In genomic region chr1:87221008-87221407, GRCh38 we compare ENCODE assay signal across 22 cellular contexts.
A peak's percentile ranks its signal among the peaks of the same experiment; 100 is the strongest.
DNase-seq lines count a peak whose midpoint lies in the region; ATAC-seq, FAIRE-seq and TF ChIP-seq lines count a peak whose summit lies in the region.
"Had no signal": no experiment of that assay in that cellular context is flagged by ENCODE, and none has a peak within 500 bp of the region (broad histone marks: within the 10 kb centered on the region; RNA-seq: fewer than 3 reads in every experiment).

No MANE protein-coding gene starts in this region.

- H3K4me3 ChIP-seq in astrocyte (ENCODE audit: insufficient read depth, low read depth, low read length) (no peak overlapping the region), keratinocyte (ENCODE audit: control insufficient read depth in 2 of 3, extremely low read depth in 1 of 3, insufficient read depth in 2 of 3, low read depth in 1 of 3, low read length in 3 of 3) (no peak overlapping the region), esophagus squamous epithelium (no peak overlapping the region), upper lobe of left lung (no peak overlapping the region), vagina (no peak overlapping the region)
- H3K4me3 ChIP-seq: A549, GM23248 had no signal

- H2AFZ ChIP-seq in astrocyte (ENCODE audit: low read depth, low read length) (no peak overlapping the region), keratinocyte (ENCODE audit: control insufficient read depth, low read length) (peak overlapping the region; percentile 81)
- H2AFZ ChIP-seq: GM23248 had no signal

- peak overlapping the region; percentile 18 for H3K27ac ChIP-seq in astrocyte (ENCODE audit: low read depth, low read length)
- H3K27ac ChIP-seq in keratinocyte (ENCODE audit: control insufficient read depth, insufficient read depth, low read length), result peak overlapping the region; percentile 79
- H3K27ac ChIP-seq in esophagus squamous epithelium, result no peak overlapping the region
- H3K27ac ChIP-seq in upper lobe of left lung, result no peak overlapping the region
- no peak overlapping the region for H3K27ac ChIP-seq in vagina
- H3K27ac ChIP-seq: A549, GM23248 had no signal

- H3K9ac ChIP-seq in astrocyte (ENCODE audit: low read length) (no peak overlapping the region), keratinocyte (ENCODE audit: control insufficient read depth, extremely low read depth, insufficient read depth, low read length) (peak overlapping the region; percentile 39)
- H3K9ac ChIP-seq: GM23248 had no signal

- peaks cover 1% of the 10 kb centered on the region for H3K9me3 Mint-ChIP-seq in astrocyte (ENCODE audit: unreplicated experiment)
- H3K9me3 Mint-ChIP-seq: CD4-positive, alpha-beta T cell had no signal

- intact Hi-C loops in esophagus squamous epithelium (cut with DNase I), result no loop called here
- intact Hi-C loops in vagina (cut with DNase I), result no loop called here

- H3K79me2 ChIP-seq in astrocyte (ENCODE audit: insufficient read depth, low read length) (no peaks in the 10 kb centered on the region), keratinocyte (ENCODE audit: control insufficient read depth, insufficient read depth, low read length) (no peaks in the 10 kb centered on the region)

- TF ChIP-seq POLR2A in esophagus squamous epithelium (IDR thresholded peaks at IDR 0.05) (no peak), upper lobe of left lung (IDR thresholded peaks at IDR 0.05) (no peak), vagina (IDR thresholded peaks at IDR 0.05) (no peak)

- H3K4me1 ChIP-seq in astrocyte (ENCODE audit: insufficient read depth, low read length), result peaks cover 20% of the 10 kb centered on the region
- peaks cover 48% of the 10 kb centered on the region for H3K4me1 ChIP-seq in keratinocyte (ENCODE audit: control insufficient read depth, extremely low read depth, insufficient read depth, low read length)
- H3K4me1 ChIP-seq in esophagus squamous epithelium, result peaks cover 0 to 8% (median under 1%) of the 10 kb centered on the region in 3 donors
- peaks cover 0 to 8% (median 1%) of the 10 kb centered on the region in 4 donors for H3K4me1 ChIP-seq in upper lobe of left lung
- H3K4me1 ChIP-seq in vagina, result no peaks in the 10 kb centered on the region

- peaks cover 2% of the 10 kb centered on the region for H3K4me1 Mint-ChIP-seq in astrocyte (ENCODE audit: low read depth, unreplicated experiment)

- dilution Hi-C loops in keratinocyte (cut with MboI; ENCODE audit: extremely low pct_ligation_motif_present, low sequenced_read_pairs), result no loop called here

- WGBS in esophagus squamous epithelium, 2 donors, result 95 to 100% methylated on average over 1 of the region's 1 CpG
- WGBS in upper lobe of left lung, 2 donors, result 93 to 96% methylated on average over 1 of the region's 1 CpG

- no peak overlapping the region for H3K27ac Mint-ChIP-seq in astrocyte (ENCODE audit: unreplicated experiment)
- H3K27ac Mint-ChIP-seq: CD4-positive, alpha-beta T cell had no signal

- no peaks in the 10 kb centered on the region for H4K20me1 ChIP-seq in astrocyte (ENCODE audit: insufficient read depth, low read length)
- H4K20me1 ChIP-seq in keratinocyte (ENCODE audit: control insufficient read depth, extremely low read depth, insufficient read depth, low read length), result no peaks in the 10 kb centered on the region

- no peak for TF ChIP-seq EP300 in upper lobe of left lung (IDR thresholded peaks at IDR 0.05)

- H3K9me1 ChIP-seq in keratinocyte (ENCODE audit: control insufficient read depth, extremely low read depth, insufficient read depth, low read length), result no peaks in the 10 kb centered on the region

- H3K36me3 ChIP-seq in astrocyte (ENCODE audit: insufficient read depth, low read length), result no peaks in the 10 kb centered on the region
- H3K36me3 ChIP-seq in keratinocyte (ENCODE audit: control insufficient read depth in 2 of 2, extremely low read depth in 1 of 2, insufficient read depth in 2 of 2, low read length in 2 of 2), result no peaks in the 10 kb centered on the region
- no peaks in the 10 kb centered on the region for H3K36me3 ChIP-seq in esophagus squamous epithelium
- no peaks in the 10 kb centered on the region for H3K36me3 ChIP-seq in upper lobe of left lung
- H3K36me3 ChIP-seq in vagina, result no peaks in the 10 kb centered on the region

- no peak for ATAC-seq in upper lobe of left lung (ENCODE audit: low FRiP score in 2 of 2)
- ATAC-seq: A549, HCT116 had no signal

- H3K27me3 ChIP-seq in astrocyte (ENCODE audit: insufficient read depth, low read length) (no peaks in the 10 kb centered on the region), keratinocyte (ENCODE audit: control insufficient read depth, extremely low read depth, insufficient read depth, low read length) (no peaks in the 10 kb centered on the region), esophagus squamous epithelium (no peaks in the 10 kb centered on the region), upper lobe of left lung (no peaks in the 10 kb centered on the region), vagina (no peaks in the 10 kb centered on the region)

- peaks cover 1% of the 10 kb centered on the region for H3K27me3 Mint-ChIP-seq in astrocyte (ENCODE audit: low read depth, unreplicated experiment)
- H3K27me3 Mint-ChIP-seq: CD4-positive, alpha-beta T cell had no signal

- DNase-seq in Daoy (ENCODE audit: low read depth), result peak; percentile 41
- DNase-seq in M059J (ENCODE audit: low read depth), result peak; percentile 68
- DNase-seq in astrocyte (ENCODE audit: low read depth), result peak; percentile 47
- no peak for DNase-seq in keratinocyte (ENCODE audit: low read depth, low spot score)
- DNase-seq in NCI-H2171 treated with DMSO at 0.1 percent for 48 hours (lab: John Stamatoyannopoulos, UW), result no peak
- DNase-seq in esophagus squamous epithelium (lab: John Stamatoyannopoulos, UW), result no peak
- DNase-seq in upper lobe of left lung, result no peak
- DNase-seq in vagina (ENCODE audit: extremely low spot score in 2 of 2), result no peak
- DNase-seq: CD4-positive, alpha-beta T cell; DMS153; GM23248; Kasumi-1; NCI-H1105 treated with DMSO at 0.1 percent for 48 hours; NCI-H1694 treated with DMSO at 0.1 percent for 48 hours; NCI-H510A; NCI-H748 treated with DMSO at 0.1 percent for 48 hours; NK-92 treated with Interleukin-12 subunit alpha and Interleukin-12 subunit beta, amount 100 ng/mL, for 24 hours; SIG-M5 had no signal

- no peak for FAIRE-seq in astrocyte (lab: Jason Lieb, UNC)
- peak; percentile 51 for FAIRE-seq in keratinocyte (lab: Jason Lieb, UNC)
- FAIRE-seq: A549, G401.6, GM19239 had no signal

- no peak overlapping the region for H3K4me2 ChIP-seq in astrocyte (ENCODE audit: low read length)
- peak overlapping the region; percentile 19 for H3K4me2 ChIP-seq in keratinocyte (ENCODE audit: control insufficient read depth, extremely low read depth, insufficient read depth, low read depth, low read length)
- H3K4me2 ChIP-seq: A549 had no signal

- H3K4me3 Mint-ChIP-seq in astrocyte (ENCODE audit: unreplicated experiment), result no peak overlapping the region
- H3K4me3 Mint-ChIP-seq: CD4-positive, alpha-beta T cell had no signal

- TF ChIP-seq CTCF in astrocyte (IDR thresholded peaks at IDR 0.05; ENCODE audit: insufficient read depth, low read depth, low read length), result no peak
- TF ChIP-seq CTCF in keratinocyte (optimal IDR thresholded peaks at IDR 0.05 in 1 of 3, IDR thresholded peaks at IDR 0.05 in 1 of 3, conservative IDR thresholded peaks at IDR 0.05 in 1 of 3; ENCODE audit: extremely low read depth in 1 of 3, insufficient read depth in 2 of 3, low read length in 3 of 3), result no peak
- no peak for TF ChIP-seq CTCF in esophagus squamous epithelium (IDR thresholded peaks at IDR 0.05)
- TF ChIP-seq CTCF in upper lobe of left lung (IDR thresholded peaks at IDR 0.05), result no peak
- TF ChIP-seq CTCF in vagina (IDR thresholded peaks at IDR 0.05), result no peak

- H3K36me3 Mint-ChIP-seq in astrocyte (ENCODE audit: low read depth, unreplicated experiment), result no peaks in the 10 kb centered on the region

- H3K9me3 ChIP-seq in astrocyte (ENCODE audit: insufficient read depth, low read depth, low read length), result no peaks in the 10 kb centered on the region
- no peaks in the 10 kb centered on the region for H3K9me3 ChIP-seq in keratinocyte (ENCODE audit: control insufficient read depth, low read depth, low read length)
- peaks cover 0 to 4% (median 0%) of the 10 kb centered on the region in 3 donors for H3K9me3 ChIP-seq in esophagus squamous epithelium
- H3K9me3 ChIP-seq in upper lobe of left lung, result no peaks in the 10 kb centered on the region
- H3K9me3 ChIP-seq in vagina, result no peaks in the 10 kb centered on the region
- H3K9me3 ChIP-seq: A549 had no signal

Comparison
In these comparisons a context has a peak if more than half of its experiments do, and no peak if none do; other contexts are left out.
1. DNase-seq: peak in Daoy (single experiment), M059J (single experiment) and astrocyte (single experiment); none in keratinocyte (single experiment), NCI-H2171 treated with DMSO at 0.1 percent for 48 hours (single experiment), esophagus squamous epithelium (single experiment), upper lobe of left lung (0 of 2) and vagina (0 of 2).
2. H3K27ac ChIP-seq: peak in astrocyte (single experiment) and keratinocyte (single experiment); none in esophagus squamous epithelium (0 of 4), upper lobe of left lung (0 of 4) and vagina (single experiment).